Comparison of ENCODE assay signal across 19 cellular contexts in genomic region chr11:44957051-44957515, GRCh38. TPM values are rescaled to one million over a fixed set of nuclear protein-coding genes. Genes with fewer than 3 reads are reported as not detected.
DNase-seq lines count a peak whose midpoint lies in the region; TF ChIP-seq lines count a peak whose summit lies in the region.
"Had no signal": no experiment of that assay in that cellular context is flagged by ENCODE, and none has a peak within 500 bp of the region (broad histone marks: within the 10 kb centered on the region; RNA-seq: fewer than 3 reads in every experiment).

No MANE protein-coding gene starts in this region.

- H3K9ac ChIP-seq in neural cell (ENCODE audit: low read length) = peak overlapping the region; percentile 60
- H3K9ac ChIP-seq: GM23248 had no signal

- intact Hi-C loops in left ventricle myocardium inferior (cut with micrococcal nuclease) = loop anchor here (10.0 kb wide), 1 partner anchor 68 kb away; no protein-coding TSS in a partner anchor
- intact Hi-C loops in breast epithelium (cut with DNase I; ENCODE audit: low total_unique reads) = no loop called here

- H3K4me1 ChIP-seq in left ventricle myocardium inferior = peaks cover 43% of the 10 kb centered on the region
- H3K4me1 ChIP-seq in breast epithelium = no peaks in the 10 kb centered on the region

- TF ChIP-seq CTCF in left ventricle myocardium inferior (IDR thresholded peaks at IDR 0.05; ENCODE audit: borderline replicate concordance) (no peak), neural cell (IDR thresholded peaks at IDR 0.05; ENCODE audit: poor library complexity, severe bottlenecking) (peak; percentile 35), breast epithelium (IDR thresholded peaks at IDR 0.05) (no peak)

- H3K27ac ChIP-seq in left ventricle myocardium inferior (replicated peaks) (no peak overlapping the region), neural cell (ENCODE audit: low read length) (peak overlapping the region; percentile 50), breast epithelium (no peak overlapping the region)
- H3K27ac ChIP-seq: adrenal gland, C4-2B, GM23248, HL-60 had no signal

- peak overlapping the region; percentile 47 for H2AFZ ChIP-seq in neural cell (ENCODE audit: low read depth, low read length)
- H2AFZ ChIP-seq: GM23248 had no signal

- peak overlapping the region; percentile 4 for H3K4me2 ChIP-seq in neural cell (ENCODE audit: low read length)

- H3F3A ChIP-seq in neural cell (ENCODE audit: insufficient read depth, low read length, poor library complexity, severe bottlenecking) = no peaks in the 10 kb centered on the region

- DNase-seq in H7 = peak; percentile 86
- DNase-seq in NCI-H2107 treated with DMSO at 0.1 percent for 48 hours (lab: John Stamatoyannopoulos, UW; ENCODE audit: unreplicated experiment) = peak; percentile 41
- peak; percentile 40 for DNase-seq in left ventricle myocardium inferior
- DNase-seq in breast epithelium (ENCODE audit: low spot score in 2 of 2) = no peak
- no peak for DNase-seq in GDM1 (lab: John Stamatoyannopoulos, UW)
- DNase-seq in epidermal melanocyte (ENCODE audit: insufficient read length, low spot score) = no peak
- no peak for DNase-seq in SK-N-DZ (ENCODE audit: low spot score)
- DNase-seq: activated CD4-positive, alpha-beta T cell treated with anti-CD3 and anti-CD28 coated beads, Interleukin-2, amount 10 ng/mL, durations not matched to agents 7 days and 5 days; activated T-cell treated with anti-CD3 and anti-CD28 coated beads, Interleukin-2, amount 50 U/mL, for 24 hours; adrenal gland; dermis blood vessel endothelial cell; EL; GM23248; naive B cell; NCI-H345; Peyer's patch had no signal

- H3K36me3 ChIP-seq in H7 (replicated peaks; ENCODE audit: control insufficient read depth, insufficient read depth, low read length) = no peaks in the 10 kb centered on the region
- H3K36me3 ChIP-seq in left ventricle myocardium inferior = no peaks in the 10 kb centered on the region
- H3K36me3 ChIP-seq in neural cell (ENCODE audit: insufficient read depth, low read length) = no peaks in the 10 kb centered on the region
- no peaks in the 10 kb centered on the region for H3K36me3 ChIP-seq in breast epithelium
- H3K36me3 ChIP-seq: adrenal gland, Peyer's patch had no signal

- no peaks in the 10 kb centered on the region for H4K20me1 ChIP-seq in neural cell (ENCODE audit: insufficient read depth)

- peak; percentile 35 for TF ChIP-seq EP300 in neural cell (conservative IDR thresholded peaks at IDR 0.05; ENCODE audit: poor library complexity, severe bottlenecking)

- no peaks in the 10 kb centered on the region for H3K9me3 ChIP-seq in left ventricle myocardium inferior (replicated peaks)
- H3K9me3 ChIP-seq in neural cell (ENCODE audit: low read length) = no peaks in the 10 kb centered on the region
- H3K9me3 ChIP-seq in breast epithelium = no peaks in the 10 kb centered on the region
- H3K9me3 ChIP-seq: adrenal gland, Peyer's patch had no signal

- TF ChIP-seq RAD21 in neural cell (conservative IDR thresholded peaks at IDR 0.05) = peak; percentile 10

- no peak for TF ChIP-seq POLR2A in breast epithelium (IDR thresholded peaks at IDR 0.05)

- peaks cover 2% of the 10 kb centered on the region; the same call in 1 of the 2 replicates for H3K27me3 ChIP-seq in H7 (ENCODE audit: control insufficient read depth, insufficient read depth, low read length)
- no peaks in the 10 kb centered on the region for H3K27me3 ChIP-seq in left ventricle myocardium inferior (ENCODE audit: low read depth)
- no peaks in the 10 kb centered on the region for H3K27me3 ChIP-seq in neural cell (ENCODE audit: insufficient read depth, low read depth, low read length)
- H3K27me3 ChIP-seq in breast epithelium = no peaks in the 10 kb centered on the region
- H3K27me3 ChIP-seq: adrenal gland, Peyer's patch had no signal

- no peaks in the 10 kb centered on the region for H3K9me2 ChIP-seq in neural cell (ENCODE audit: insufficient read depth, low read length)

- no peaks in the 10 kb centered on the region for H3K79me2 ChIP-seq in neural cell (replicated peaks; ENCODE audit: insufficient read depth, low read length)

- H3K4me3 ChIP-seq in H7 (ENCODE audit: insufficient read depth, low read depth, low read length) (peak overlapping the region; percentile 14; the same call in 1 of the 2 replicates), left ventricle myocardium inferior (peak overlapping the region; percentile 19), neural cell (ENCODE audit: low read length) (peak overlapping the region; percentile 38), breast epithelium (peak overlapping the region in 1 of 3 donors; percentile 18)
- H3K4me3 ChIP-seq: adrenal gland, GM23248 had no signal

TF ChIP-seq in neural cell, 6 proteins besides CTCF, POLR2A, EP300 and RAD21:
- TF ChIP-seq MXI1 (conservative IDR thresholded peaks at IDR 0.05; ENCODE audit: poor library complexity, severe bottlenecking) (no peak), SMC3 (conservative IDR thresholded peaks at IDR 0.05; ENCODE audit: poor library complexity) (no peak), EZH2 (IDR thresholded peaks at IDR 0.05; ENCODE audit: borderline replicate concordance, insufficient read depth, low read length, poor library complexity, severe bottlenecking) (no peak), POLR2AphosphoS5 (IDR thresholded peaks at IDR 0.05) (no peak), REST (IDR thresholded peaks at IDR 0.05; ENCODE audit: borderline replicate concordance) (no peak), TAF1 (IDR thresholded peaks at IDR 0.05; ENCODE audit: low read depth) (no peak)

RNA-seq across cellular contexts. Expression of gene TP53I11, which starts 6.4 kb away (rescaled TPM):
- total RNA-seq in H7 (2014; rRNA removed; shearing (Covaris generic)) = 34.6 and 46.9 TPM in 2 replicates
- total RNA-seq in left ventricle myocardium inferior (39.4 TPM), breast epithelium (10 to 100 TPM; 30.7 to 91.1 (median 75.7) TPM)
- polyA plus RNA-seq in neural cell = 30.0 and 31.4 TPM in 2 replicates
- 50.4 and 59.5 TPM in 2 replicates for polyA minus RNA-seq in neural cell
- 16.0 and 23.6 TPM in 2 replicates for polyA plus RNA-seq in SK-N-DZ (2014; cell fraction: cytosol; rRNA removed)
- polyA plus RNA-seq in SK-N-DZ (2014; cell fraction: nucleus; rRNA removed) = 26.8 and 36.3 TPM in 2 replicates

Comparison
In these comparisons a context has a peak if more than half of its experiments do, and no peak if none do; other contexts are left out.
1. DNase-seq: peak in H7 (single experiment), NCI-H2107 treated with DMSO at 0.1 percent for 48 hours (single experiment) and left ventricle myocardium inferior (single experiment); none in breast epithelium (0 of 2), GDM1 (single experiment), epidermal melanocyte (single experiment) and SK-N-DZ (single experiment).